In genomic region chr16:31099860-31100638, GRCh38 we compare ENCODE assay signal across 1 cellular context.
A peak's percentile ranks its signal among the peaks of the same experiment; 100 is the strongest.
TF ChIP-seq lines count a peak whose summit lies in the region.

No MANE protein-coding gene starts in this region.

TF ChIP-seq in K562, 482 proteins besides CTCF, POLR2A, EP300 and RAD21 (continued from another document and continues in another):
- TF ChIP-seq RREB1 (CRISPR knock-in tag; IDR thresholded peaks at IDR 0.05): no peak
- no peak for TF ChIP-seq PHF21A (IDR thresholded peaks at IDR 0.05; ENCODE audit: borderline replicate concordance, low read depth)
- no peak for TF ChIP-seq MTA2 (IDR thresholded peaks at IDR 0.05; ENCODE audit: low read depth)
- no peak for TF ChIP-seq PURB (CRISPR knock-in tag; IDR thresholded peaks at IDR 0.05; ENCODE audit: low read depth)
- TF ChIP-seq ZNF253 (CRISPR knock-in tag; conservative IDR thresholded peaks at IDR 0.05): no peak
- no peak for TF ChIP-seq SNRNP70 (optimal IDR thresholded peaks at IDR 0.05; ENCODE audit: low read depth, low read length)
- TF ChIP-seq ILF3 (IDR thresholded peaks at IDR 0.05; ENCODE audit: borderline replicate concordance): no peak
- no peak for TF ChIP-seq PYGO2 (tag; IDR thresholded peaks at IDR 0.05)
- TF ChIP-seq ZNF280B (CRISPR knock-in tag; IDR thresholded peaks at IDR 0.05): no peak
- no peak for TF ChIP-seq ZNF384 (IDR thresholded peaks at IDR 0.05; ENCODE audit: low read depth, low read length)
- TF ChIP-seq EP400 (IDR thresholded peaks at IDR 0.05): peak; percentile 14; the same call in 1 of the 2 replicates
- TF ChIP-seq FOXK2 (conservative IDR thresholded peaks at IDR 0.05 in 1 of 2, IDR thresholded peaks at IDR 0.05 in 1 of 2; ENCODE audit: low read depth in 2 of 2): peak; percentile 21 to 55; a peak in 2 of 4 replicates
- no peak for TF ChIP-seq CTCFL (IDR thresholded peaks at IDR 0.05; ENCODE audit: borderline replicate concordance, insufficient read depth, low read depth, low read length, poor library complexity, severe bottlenecking)
- TF ChIP-seq FOXP4 (CRISPR knock-in tag; IDR thresholded peaks at IDR 0.05; ENCODE audit: borderline replicate concordance): no peak
- TF ChIP-seq THRAP3 (IDR thresholded peaks at IDR 0.05; ENCODE audit: borderline replicate concordance): no peak
- TF ChIP-seq USF2 (CRISPR knock-in tag; IDR thresholded peaks at IDR 0.05): no peak
- TF ChIP-seq YY1 (IDR thresholded peaks at IDR 0.05; ENCODE audit: borderline replicate concordance in 1 of 3, control insufficient read depth in 1 of 3, extremely low read depth in 1 of 3, insufficient read depth in 3 of 3, insufficient read length in 1 of 3, insufficient replicate concordance in 2 of 3, low read depth in 1 of 3, low read length in 2 of 3): peak in 1 of 3 experiments; percentile 78
- TF ChIP-seq KLF6 (CRISPR knock-in tag; IDR thresholded peaks at IDR 0.05; ENCODE audit: borderline replicate concordance): no peak
- TF ChIP-seq CHCHD3 (CRISPR knock-in tag; IDR thresholded peaks at IDR 0.05): no peak
- TF ChIP-seq ZNF184 (CRISPR knock-in tag; IDR thresholded peaks at IDR 0.05): no peak
- no peak for TF ChIP-seq BHLHE40 (IDR thresholded peaks at IDR 0.05; ENCODE audit: low read length)
- TF ChIP-seq GTF2A2 (tag; IDR thresholded peaks at IDR 0.05): no peak
- TF ChIP-seq ESRRA (IDR thresholded peaks at IDR 0.05; ENCODE audit: borderline replicate concordance, low read depth): no peak
- no peak for TF ChIP-seq ADNP (tag; IDR thresholded peaks at IDR 0.05)
- TF ChIP-seq CHD7 (IDR thresholded peaks at IDR 0.05; ENCODE audit: low read depth, low read length): no peak
- TF ChIP-seq NFXL1 (CRISPR knock-in tag; IDR thresholded peaks at IDR 0.05): no peak
- peak; percentile 53; the same call in 1 of the 2 replicates for TF ChIP-seq JUND (IDR thresholded peaks at IDR 0.05; ENCODE audit: borderline replicate concordance, low read depth, low read length)
- TF ChIP-seq JUND (tag; IDR thresholded peaks at IDR 0.05; ENCODE audit: borderline replicate concordance, low read depth, low read length): no peak
- TF ChIP-seq HDAC6 (IDR thresholded peaks at IDR 0.05; ENCODE audit: low read depth, low read length): no peak
- TF ChIP-seq ARID1B (IDR thresholded peaks at IDR 0.05): peak; percentile 60
- TF ChIP-seq RBM17 (IDR thresholded peaks at IDR 0.05; ENCODE audit: borderline replicate concordance, low read depth, low read length): no peak
- no peak for TF ChIP-seq PRMT5 (CRISPR knock-in tag; IDR thresholded peaks at IDR 0.05)
- peak; percentile 28; the same call in 1 of the 2 replicates for TF ChIP-seq ZNF316 (IDR thresholded peaks at IDR 0.05)
- TF ChIP-seq ATF7 (IDR thresholded peaks at IDR 0.05): no peak
